Comparison of ENCODE assay signal across 20 cellular contexts in genomic region chr18:60040966-60041365, GRCh38.
"Had no signal": no experiment of that assay in that cellular context is flagged by ENCODE, and none has a peak within 500 bp of the region (broad histone marks: within the 10 kb centered on the region; RNA-seq: fewer than 3 reads in every experiment).

No MANE protein-coding gene starts in this region.

- H3K4me1 Mint-ChIP-seq: naive thymus-derived CD8-positive, alpha-beta T cell had no signal

- H3K4me3 Mint-ChIP-seq: naive thymus-derived CD8-positive, alpha-beta T cell had no signal

- DNase-seq: effector memory CD4-positive, alpha-beta T cell; foreskin melanocyte; heart left ventricle; hippocampal formation; mucosa of descending colon; naive thymus-derived CD8-positive, alpha-beta T cell; posterior cingulate gyrus; sigmoid colon; small intestine; stimulated activated CD4-positive, alpha-beta T cell treated with anti-CD3 and anti-CD28 coated beads, Interleukin-12 subunit alpha, Interleukin-12 subunit beta, amount 100 ng/mL, for 4 hours; stimulated activated naive CD4-positive, alpha-beta T cell; stomach; substantia nigra; trophoblast cell had no signal

- H3K4me3 ChIP-seq: esophagus muscularis mucosa, heart left ventricle, mucosa of descending colon, right atrium auricular region, sigmoid colon, stomach, thoracic aorta had no signal

- H3K27ac ChIP-seq: epithelial cell of prostate, esophagus muscularis mucosa, heart left ventricle, neutrophil, right atrium auricular region, sigmoid colon, stomach, thoracic aorta had no signal

- H3K9me3 Mint-ChIP-seq: naive thymus-derived CD8-positive, alpha-beta T cell had no signal

- H3K36me3 Mint-ChIP-seq: naive thymus-derived CD8-positive, alpha-beta T cell had no signal

- H3K9me3 ChIP-seq: esophagus muscularis mucosa, heart left ventricle, mucosa of descending colon, neutrophil, right atrium auricular region, sigmoid colon, stomach, thoracic aorta had no signal

- H3K4me1 ChIP-seq: heart left ventricle, right atrium auricular region, sigmoid colon, stomach had no signal

- H3K27ac Mint-ChIP-seq: naive thymus-derived CD8-positive, alpha-beta T cell had no signal

- ATAC-seq: heart left ventricle; left lobe of liver; mucosa of descending colon; naive thymus-derived CD8-positive, alpha-beta T cell had no signal

- H3K36me3 ChIP-seq: esophagus muscularis mucosa, heart left ventricle, neutrophil, right atrium auricular region, sigmoid colon, stomach, thoracic aorta had no signal

- H3K27me3 ChIP-seq: esophagus muscularis mucosa, heart left ventricle, neutrophil, right atrium auricular region, sigmoid colon, stomach had no signal
